ENCODE assay signal across 1 cellular context in the genomic region with DNA sequence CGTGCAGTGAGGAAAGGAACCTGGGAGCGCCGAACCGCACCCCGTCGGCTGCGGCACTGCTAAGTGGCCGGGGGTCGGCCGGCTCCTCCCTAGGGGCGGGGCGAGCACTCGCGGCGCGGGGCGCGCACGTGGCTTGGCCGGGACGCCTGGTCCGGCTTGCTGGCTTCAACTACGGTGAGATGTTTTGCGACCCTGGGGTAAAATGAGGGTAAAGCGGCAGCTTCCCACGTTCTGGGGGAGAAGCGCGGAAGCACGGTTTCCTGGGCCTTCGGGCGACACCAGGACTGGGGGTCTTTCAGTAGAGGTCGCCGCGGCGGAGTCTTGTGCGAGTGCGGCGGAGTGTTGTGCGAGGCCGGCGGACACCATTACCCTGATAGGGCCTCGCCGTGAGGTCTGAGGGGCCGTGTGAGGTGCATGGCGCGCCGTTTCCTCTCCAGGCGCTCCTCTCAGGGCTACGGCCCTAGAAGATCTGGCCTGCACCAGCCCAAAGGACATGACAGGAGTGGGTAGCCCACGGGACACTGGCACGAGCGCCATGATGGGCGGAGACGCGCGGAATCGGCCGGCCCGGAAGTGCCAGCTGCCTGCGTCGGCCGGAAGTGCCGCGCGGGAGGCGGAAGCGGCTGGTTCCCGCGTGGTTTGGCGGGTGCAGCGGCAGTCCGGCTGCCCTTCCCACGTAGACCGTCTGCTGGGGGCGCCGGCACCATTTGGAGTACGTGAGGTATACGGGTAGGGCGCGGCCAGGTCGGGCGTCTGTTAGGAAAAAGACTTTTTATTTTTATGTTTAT.
TF ChIP-seq lines count a peak whose summit lies in the region.

A gene with protein sequence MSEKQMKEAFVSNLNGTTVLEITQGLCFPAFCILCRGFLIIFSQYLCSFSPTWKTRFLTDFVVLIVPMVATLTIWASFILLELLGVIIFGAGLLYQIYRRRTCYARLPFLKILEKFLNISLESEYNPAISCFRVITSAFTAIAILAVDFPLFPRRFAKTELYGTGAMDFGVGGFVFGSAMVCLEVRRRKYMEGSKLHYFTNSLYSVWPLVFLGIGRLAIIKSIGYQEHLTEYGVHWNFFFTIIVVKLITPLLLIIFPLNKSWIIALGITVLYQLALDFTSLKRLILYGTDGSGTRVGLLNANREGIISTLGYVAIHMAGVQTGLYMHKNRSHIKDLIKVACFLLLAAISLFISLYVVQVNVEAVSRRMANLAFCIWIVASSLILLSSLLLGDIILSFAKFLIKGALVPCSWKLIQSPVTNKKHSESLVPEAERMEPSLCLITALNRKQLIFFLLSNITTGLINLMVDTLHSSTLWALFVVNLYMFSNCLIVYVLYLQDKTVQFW (plus strand): TSS at position 107 of the 788 bp plus-strand sequence. CDS start 2,115 bp downstream, outside the sequence.

TF ChIP-seq in HEK293, 187 proteins besides CTCF, POLR2A, EP300 and RAD21 (continued from another document):
- TF ChIP-seq, protein P1, sequence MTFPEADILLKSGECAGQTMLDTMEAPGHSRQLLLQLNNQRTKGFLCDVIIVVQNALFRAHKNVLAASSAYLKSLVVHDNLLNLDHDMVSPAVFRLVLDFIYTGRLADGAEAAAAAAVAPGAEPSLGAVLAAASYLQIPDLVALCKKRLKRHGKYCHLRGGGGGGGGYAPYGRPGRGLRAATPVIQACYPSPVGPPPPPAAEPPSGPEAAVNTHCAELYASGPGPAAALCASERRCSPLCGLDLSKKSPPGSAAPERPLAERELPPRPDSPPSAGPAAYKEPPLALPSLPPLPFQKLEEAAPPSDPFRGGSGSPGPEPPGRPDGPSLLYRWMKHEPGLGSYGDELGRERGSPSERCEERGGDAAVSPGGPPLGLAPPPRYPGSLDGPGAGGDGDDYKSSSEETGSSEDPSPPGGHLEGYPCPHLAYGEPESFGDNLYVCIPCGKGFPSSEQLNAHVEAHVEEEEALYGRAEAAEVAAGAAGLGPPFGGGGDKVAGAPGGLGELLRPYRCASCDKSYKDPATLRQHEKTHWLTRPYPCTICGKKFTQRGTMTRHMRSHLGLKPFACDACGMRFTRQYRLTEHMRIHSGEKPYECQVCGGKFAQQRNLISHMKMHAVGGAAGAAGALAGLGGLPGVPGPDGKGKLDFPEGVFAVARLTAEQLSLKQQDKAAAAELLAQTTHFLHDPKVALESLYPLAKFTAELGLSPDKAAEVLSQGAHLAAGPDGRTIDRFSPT (tag by site-specific recombination; IDR thresholded peaks at IDR 0.05), result peak; percentile 99
- TF ChIP-seq, protein P2, sequence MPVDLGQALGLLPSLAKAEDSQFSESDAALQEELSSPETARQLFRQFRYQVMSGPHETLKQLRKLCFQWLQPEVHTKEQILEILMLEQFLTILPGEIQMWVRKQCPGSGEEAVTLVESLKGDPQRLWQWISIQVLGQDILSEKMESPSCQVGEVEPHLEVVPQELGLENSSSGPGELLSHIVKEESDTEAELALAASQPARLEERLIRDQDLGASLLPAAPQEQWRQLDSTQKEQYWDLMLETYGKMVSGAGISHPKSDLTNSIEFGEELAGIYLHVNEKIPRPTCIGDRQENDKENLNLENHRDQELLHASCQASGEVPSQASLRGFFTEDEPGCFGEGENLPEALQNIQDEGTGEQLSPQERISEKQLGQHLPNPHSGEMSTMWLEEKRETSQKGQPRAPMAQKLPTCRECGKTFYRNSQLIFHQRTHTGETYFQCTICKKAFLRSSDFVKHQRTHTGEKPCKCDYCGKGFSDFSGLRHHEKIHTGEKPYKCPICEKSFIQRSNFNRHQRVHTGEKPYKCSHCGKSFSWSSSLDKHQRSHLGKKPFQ (tag by site-specific recombination; IDR thresholded peaks at IDR 0.05), result no peak
- TF ChIP-seq KLF7 (tag by site-specific recombination; IDR thresholded peaks at IDR 0.05; ENCODE audit: borderline replicate concordance) (peak; percentile 95), BCL11A (tag by site-specific recombination; IDR thresholded peaks at IDR 0.05; ENCODE audit: low read depth) (0 out of 2 replicates have a peak, but pooled peaks have one; percentile 38), SCRT2 (tag by site-specific recombination; IDR thresholded peaks at IDR 0.05) (no peak), ZNF626 (tag by site-specific recombination; IDR thresholded peaks at IDR 0.05) (no peak), BCL11B (tag by site-specific recombination; IDR thresholded peaks at IDR 0.05; ENCODE audit: low read depth) (peak; percentile 56), ZSCAN16 (tag by site-specific recombination; IDR thresholded peaks at IDR 0.05) (no peak), ZNF585B (tag by site-specific recombination; IDR thresholded peaks at IDR 0.05) (0 out of 2 replicates have a peak, but pooled peaks have one; percentile 5), KLF8 (tag by site-specific recombination; IDR thresholded peaks at IDR 0.05) (peak; percentile 21), ZNF266 (tag by site-specific recombination; IDR thresholded peaks at IDR 0.05; ENCODE audit: low read depth) (no peak), ZNF202 (tag by site-specific recombination; IDR thresholded peaks at IDR 0.05; ENCODE audit: borderline replicate concordance) (no peak), ZNF660 (tag by site-specific recombination; IDR thresholded peaks at IDR 0.05) (peak; percentile 71), ZSCAN30 (tag by site-specific recombination; IDR thresholded peaks at IDR 0.05) (peak; percentile 40; the same call in 1 of the 2 replicates), ZNF843 (tag by site-specific recombination; IDR thresholded peaks at IDR 0.05) (no peak; the same call in 1 of the 2 replicates), HOXD13 (CRISPR knock-in tag; IDR thresholded peaks at IDR 0.05; ENCODE audit: borderline replicate concordance) (no peak), GLI4 (tag by site-specific recombination; IDR thresholded peaks at IDR 0.05) (peak; percentile 76), ZNF16 (tag by site-specific recombination; IDR thresholded peaks at IDR 0.05; ENCODE audit: low read depth) (no peak)
- TF ChIP-seq, protein P3, sequence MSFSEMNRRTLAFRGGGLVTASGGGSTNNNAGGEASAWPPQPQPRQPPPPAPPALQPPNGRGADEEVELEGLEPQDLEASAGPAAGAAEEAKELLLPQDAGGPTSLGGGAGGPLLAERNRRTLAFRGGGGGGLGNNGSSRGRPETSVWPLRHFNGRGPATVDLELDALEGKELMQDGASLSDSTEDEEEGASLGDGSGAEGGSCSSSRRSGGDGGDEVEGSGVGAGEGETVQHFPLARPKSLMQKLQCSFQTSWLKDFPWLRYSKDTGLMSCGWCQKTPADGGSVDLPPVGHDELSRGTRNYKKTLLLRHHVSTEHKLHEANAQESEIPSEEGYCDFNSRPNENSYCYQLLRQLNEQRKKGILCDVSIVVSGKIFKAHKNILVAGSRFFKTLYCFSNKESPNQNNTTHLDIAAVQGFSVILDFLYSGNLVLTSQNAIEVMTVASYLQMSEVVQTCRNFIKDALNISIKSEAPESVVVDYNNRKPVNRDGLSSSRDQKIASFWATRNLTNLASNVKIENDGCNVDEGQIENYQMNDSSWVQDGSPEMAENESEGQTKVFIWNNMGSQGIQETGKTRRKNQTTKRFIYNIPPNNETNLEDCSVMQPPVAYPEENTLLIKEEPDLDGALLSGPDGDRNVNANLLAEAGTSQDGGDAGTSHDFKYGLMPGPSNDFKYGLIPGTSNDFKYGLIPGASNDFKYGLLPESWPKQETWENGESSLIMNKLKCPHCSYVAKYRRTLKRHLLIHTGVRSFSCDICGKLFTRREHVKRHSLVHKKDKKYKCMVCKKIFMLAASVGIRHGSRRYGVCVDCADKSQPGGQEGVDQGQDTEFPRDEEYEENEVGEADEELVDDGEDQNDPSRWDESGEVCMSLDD (tag by site-specific recombination; IDR thresholded peaks at IDR 0.05), result no peak; the same call in 1 of the 2 replicates
- TF ChIP-seq, protein P4, sequence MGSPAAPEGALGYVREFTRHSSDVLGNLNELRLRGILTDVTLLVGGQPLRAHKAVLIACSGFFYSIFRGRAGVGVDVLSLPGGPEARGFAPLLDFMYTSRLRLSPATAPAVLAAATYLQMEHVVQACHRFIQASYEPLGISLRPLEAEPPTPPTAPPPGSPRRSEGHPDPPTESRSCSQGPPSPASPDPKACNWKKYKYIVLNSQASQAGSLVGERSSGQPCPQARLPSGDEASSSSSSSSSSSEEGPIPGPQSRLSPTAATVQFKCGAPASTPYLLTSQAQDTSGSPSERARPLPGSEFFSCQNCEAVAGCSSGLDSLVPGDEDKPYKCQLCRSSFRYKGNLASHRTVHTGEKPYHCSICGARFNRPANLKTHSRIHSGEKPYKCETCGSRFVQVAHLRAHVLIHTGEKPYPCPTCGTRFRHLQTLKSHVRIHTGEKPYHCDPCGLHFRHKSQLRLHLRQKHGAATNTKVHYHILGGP (tag by site-specific recombination; IDR thresholded peaks at IDR 0.05), result no peak
- TF ChIP-seq, protein P5, sequence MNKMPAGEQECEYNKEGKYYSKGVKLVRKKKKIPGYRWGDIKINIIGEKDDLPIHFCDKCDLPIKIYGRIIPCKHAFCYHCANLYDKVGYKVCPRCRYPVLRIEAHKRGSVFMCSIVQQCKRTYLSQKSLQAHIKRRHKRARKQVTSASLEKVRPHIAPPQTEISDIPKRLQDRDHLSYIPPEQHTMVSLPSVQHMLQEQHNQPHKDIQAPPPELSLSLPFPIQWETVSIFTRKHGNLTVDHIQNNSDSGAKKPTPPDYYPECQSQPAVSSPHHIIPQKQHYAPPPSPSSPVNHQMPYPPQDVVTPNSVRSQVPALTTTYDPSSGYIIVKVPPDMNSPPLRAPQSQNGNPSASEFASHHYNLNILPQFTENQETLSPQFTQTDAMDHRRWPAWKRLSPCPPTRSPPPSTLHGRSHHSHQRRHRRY (tag by site-specific recombination; IDR thresholded peaks at IDR 0.05), result no peak; the same call in 1 of the 2 replicates
- TF ChIP-seq, protein P6, sequence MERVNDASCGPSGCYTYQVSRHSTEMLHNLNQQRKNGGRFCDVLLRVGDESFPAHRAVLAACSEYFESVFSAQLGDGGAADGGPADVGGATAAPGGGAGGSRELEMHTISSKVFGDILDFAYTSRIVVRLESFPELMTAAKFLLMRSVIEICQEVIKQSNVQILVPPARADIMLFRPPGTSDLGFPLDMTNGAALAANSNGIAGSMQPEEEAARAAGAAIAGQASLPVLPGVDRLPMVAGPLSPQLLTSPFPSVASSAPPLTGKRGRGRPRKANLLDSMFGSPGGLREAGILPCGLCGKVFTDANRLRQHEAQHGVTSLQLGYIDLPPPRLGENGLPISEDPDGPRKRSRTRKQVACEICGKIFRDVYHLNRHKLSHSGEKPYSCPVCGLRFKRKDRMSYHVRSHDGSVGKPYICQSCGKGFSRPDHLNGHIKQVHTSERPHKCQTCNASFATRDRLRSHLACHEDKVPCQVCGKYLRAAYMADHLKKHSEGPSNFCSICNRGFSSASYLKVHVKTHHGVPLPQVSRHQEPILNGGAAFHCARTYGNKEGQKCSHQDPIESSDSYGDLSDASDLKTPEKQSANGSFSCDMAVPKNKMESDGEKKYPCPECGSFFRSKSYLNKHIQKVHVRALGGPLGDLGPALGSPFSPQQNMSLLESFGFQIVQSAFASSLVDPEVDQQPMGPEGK (tag by site-specific recombination; IDR thresholded peaks at IDR 0.05), result peak; percentile 77
- TF ChIP-seq, protein P7, sequence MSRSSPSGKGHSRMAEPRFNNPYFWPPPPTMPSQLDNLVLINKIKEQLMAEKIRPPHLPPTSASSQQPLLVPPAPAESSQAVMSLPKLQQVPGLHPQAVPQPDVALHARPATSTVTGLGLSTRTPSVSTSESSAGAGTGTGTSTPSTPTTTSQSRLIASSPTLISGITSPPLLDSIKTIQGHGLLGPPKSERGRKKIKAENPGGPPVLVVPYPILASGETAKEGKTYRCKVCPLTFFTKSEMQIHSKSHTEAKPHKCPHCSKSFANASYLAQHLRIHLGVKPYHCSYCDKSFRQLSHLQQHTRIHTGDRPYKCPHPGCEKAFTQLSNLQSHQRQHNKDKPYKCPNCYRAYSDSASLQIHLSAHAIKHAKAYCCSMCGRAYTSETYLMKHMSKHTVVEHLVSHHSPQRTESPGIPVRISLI (tag by site-specific recombination; IDR thresholded peaks at IDR 0.05), result no peak
- TF ChIP-seq, protein P8, sequence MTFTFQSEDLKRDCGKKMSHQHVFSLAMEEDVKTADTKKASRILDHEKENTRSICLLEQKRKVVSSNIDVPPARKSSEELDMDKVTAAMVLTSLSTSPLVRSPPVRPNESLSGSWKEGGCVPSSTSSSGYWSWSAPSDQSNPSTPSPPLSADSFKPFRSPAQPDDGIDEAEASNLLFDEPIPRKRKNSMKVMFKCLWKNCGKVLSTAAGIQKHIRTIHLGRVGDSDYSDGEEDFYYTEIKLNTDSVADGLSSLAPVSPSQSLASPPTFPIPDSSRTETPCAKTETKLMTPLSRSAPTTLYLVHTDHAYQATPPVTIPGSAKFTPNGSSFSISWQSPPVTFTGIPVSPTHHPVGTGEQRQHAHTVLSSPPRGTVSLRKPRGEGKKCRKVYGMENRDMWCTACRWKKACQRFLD (tag by site-specific recombination; IDR thresholded peaks at IDR 0.05), result peak; percentile 76; the same call in 1 of the 2 replicates
- TF ChIP-seq, protein P9, sequence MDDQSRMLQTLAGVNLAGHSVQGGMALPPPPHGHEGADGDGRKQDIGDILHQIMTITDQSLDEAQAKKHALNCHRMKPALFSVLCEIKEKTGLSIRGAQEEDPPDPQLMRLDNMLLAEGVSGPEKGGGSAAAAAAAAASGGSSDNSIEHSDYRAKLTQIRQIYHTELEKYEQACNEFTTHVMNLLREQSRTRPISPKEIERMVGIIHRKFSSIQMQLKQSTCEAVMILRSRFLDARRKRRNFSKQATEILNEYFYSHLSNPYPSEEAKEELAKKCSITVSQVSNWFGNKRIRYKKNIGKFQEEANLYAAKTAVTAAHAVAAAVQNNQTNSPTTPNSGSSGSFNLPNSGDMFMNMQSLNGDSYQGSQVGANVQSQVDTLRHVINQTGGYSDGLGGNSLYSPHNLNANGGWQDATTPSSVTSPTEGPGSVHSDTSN (CRISPR knock-in tag; IDR thresholded peaks at IDR 0.05), result peak; percentile 44; the same call in 1 of the 2 replicates
- TF ChIP-seq, protein P10, sequence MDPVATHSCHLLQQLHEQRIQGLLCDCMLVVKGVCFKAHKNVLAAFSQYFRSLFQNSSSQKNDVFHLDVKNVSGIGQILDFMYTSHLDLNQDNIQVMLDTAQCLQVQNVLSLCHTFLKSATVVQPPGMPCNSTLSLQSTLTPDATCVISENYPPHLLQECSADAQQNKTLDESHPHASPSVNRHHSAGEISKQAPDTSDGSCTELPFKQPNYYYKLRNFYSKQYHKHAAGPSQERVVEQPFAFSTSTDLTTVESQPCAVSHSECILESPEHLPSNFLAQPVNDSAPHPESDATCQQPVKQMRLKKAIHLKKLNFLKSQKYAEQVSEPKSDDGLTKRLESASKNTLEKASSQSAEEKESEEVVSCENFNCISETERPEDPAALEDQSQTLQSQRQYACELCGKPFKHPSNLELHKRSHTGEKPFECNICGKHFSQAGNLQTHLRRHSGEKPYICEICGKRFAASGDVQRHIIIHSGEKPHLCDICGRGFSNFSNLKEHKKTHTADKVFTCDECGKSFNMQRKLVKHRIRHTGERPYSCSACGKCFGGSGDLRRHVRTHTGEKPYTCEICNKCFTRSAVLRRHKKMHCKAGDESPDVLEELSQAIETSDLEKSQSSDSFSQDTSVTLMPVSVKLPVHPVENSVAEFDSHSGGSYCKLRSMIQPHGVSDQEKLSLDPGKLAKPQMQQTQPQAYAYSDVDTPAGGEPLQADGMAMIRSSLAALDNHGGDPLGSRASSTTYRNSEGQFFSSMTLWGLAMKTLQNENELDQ (tag by site-specific recombination; IDR thresholded peaks at IDR 0.05; ENCODE audit: low read depth), result no peak
TF ChIP-seq in HEK293: peak in this region for 51.
